In genomic region chr7:116120839-116121238, GRCh38 we compare ENCODE assay signal across 23 cellular contexts.
"Had no signal": no experiment of that assay in that cellular context is flagged by ENCODE, and none has a peak within 500 bp of the region (broad histone marks: within the 10 kb centered on the region; RNA-seq: fewer than 3 reads in every experiment).

No MANE protein-coding gene starts in this region.

- H3K4me1 ChIP-seq: left ventricle myocardium inferior, neural progenitor cell, right atrium auricular region, stomach, testis, thyroid gland, transverse colon, upper lobe of left lung, vagina had no signal

- H3K9ac ChIP-seq: neural progenitor cell had no signal

- DNase-seq: islet precursor cell; left ventricle myocardium inferior; mesendoderm; naive B cell; natural killer cell; nephron progenitor cell; ovary; stimulated activated CD4-positive, alpha-beta T cell treated with anti-CD3 and anti-CD28 coated beads, Interleukin-12 subunit alpha, Interleukin-12 subunit beta, amount 100 ng/mL, for 4 hours; stimulated activated CD4-positive, alpha-beta T cell treated with anti-CD3 and anti-CD28 coated beads, Interleukin-15, amount 100 ng/mL, for 24 hours; stimulated activated CD4-positive, alpha-beta T cell treated with anti-CD3 and anti-CD28 coated beads, Interleukin-2, amount 100 ng/mL, for 24 hours; stimulated activated CD4-positive, alpha-beta T cell treated with anti-CD3 and anti-CD28 coated beads, Interleukin-4, amount 100 ng/mL, for 1 hour; stimulated activated naive B cell treated with anti-CD40 and anti-IgM and Interleukin-4, amounts not matched to agents 10 μg/mL and 1 μg/mL and 100 μg/mL, for 72 hours; stimulated activated naive CD8-positive, alpha-beta T cell treated with anti-CD3 and anti-CD28 coated beads, Interleukin-15, Interleukin-2, amounts not matched to agents 100 U/mL and 50 U/mL, for 24 hours; stomach; testis; thyroid gland; transverse colon; upper lobe of left lung had no signal

- H2AFZ ChIP-seq: neural progenitor cell had no signal

- H3K27ac ChIP-seq: left ventricle myocardium inferior, neural progenitor cell, ovary, right atrium auricular region, skin epidermis, stomach, testis, thyroid gland, transverse colon, upper lobe of left lung, vagina had no signal

- H3K9me3 ChIP-seq: left ventricle myocardium inferior, ovary, right atrium auricular region, stomach, testis, thyroid gland, transverse colon, upper lobe of left lung, vagina had no signal

- H3K4me2 ChIP-seq: neural progenitor cell had no signal

- H3K36me3 ChIP-seq: left ventricle myocardium inferior, neural progenitor cell, ovary, right atrium auricular region, stomach, thyroid gland, transverse colon, upper lobe of left lung, vagina had no signal

- H3K27me3 ChIP-seq: neural progenitor cell, ovary, right atrium auricular region, stomach, testis, thyroid gland, transverse colon, upper lobe of left lung, vagina had no signal

- H3K4me3 ChIP-seq: left ventricle myocardium inferior, lung, neural progenitor cell, ovary, right atrium auricular region, skin epidermis, stomach, testis, thyroid gland, transverse colon, upper lobe of left lung, vagina had no signal
